11 cellular contexts compared by ENCODE assay signal in the genomic region with DNA sequence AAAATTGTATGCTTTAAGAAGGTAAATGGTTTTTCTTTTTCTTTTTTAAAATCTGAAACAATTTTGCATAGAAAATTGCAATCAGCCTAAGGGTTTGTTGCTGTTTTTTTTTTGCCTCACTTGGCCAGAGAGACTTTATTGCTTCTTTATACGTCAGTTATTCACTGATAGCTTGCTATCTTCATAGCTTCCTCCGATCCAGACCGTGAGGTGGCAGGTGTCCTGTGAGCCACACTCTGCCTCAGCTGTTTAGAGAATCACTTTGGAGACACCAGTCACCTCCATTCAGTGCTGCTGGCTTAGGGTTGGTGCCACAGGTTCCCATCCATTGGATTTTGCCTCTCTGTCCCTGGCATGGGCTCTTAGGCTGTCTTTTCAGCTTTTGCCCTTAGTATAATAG.
DNase-seq lines count a peak whose midpoint lies in the region; TF ChIP-seq lines count a peak whose summit lies in the region.
"Had no signal": no experiment of that assay in that cellular context is flagged by ENCODE, and none has a peak within 500 bp of the region (broad histone marks: within the 10 kb centered on the region; RNA-seq: fewer than 3 reads in every experiment).

No MANE protein-coding gene starts in this region.

- H3K27ac ChIP-seq in left ventricle myocardium inferior (replicated peaks) (peak overlapping the region; percentile 81), sigmoid colon (peak overlapping the region; percentile 89 to 90 (median 90))

- no peak overlapping the region for H3K4me3 ChIP-seq in left ventricle myocardium inferior
- peak overlapping the region in 1 of 4 donors; percentile 26 for H3K4me3 ChIP-seq in sigmoid colon

- TF ChIP-seq POLR2A in sigmoid colon (IDR thresholded peaks at IDR 0.05) = no peak

- DNase-seq in GF-D8 (lab: John Stamatoyannopoulos, UW) = peak; percentile 49
- peak; percentile 84 for DNase-seq in OCI-M1 (lab: John Stamatoyannopoulos, UW)
- DNase-seq in left ventricle myocardium inferior = no peak
- no peak for DNase-seq in sigmoid colon
- DNase-seq in activated effector memory CD4-positive, alpha-beta T cell treated with Interleukin-2 at 50 U/mL for 16 hours = no peak
- no peak for DNase-seq in activated CD4-positive, alpha-beta T cell treated with anti-CD3 and anti-CD28 coated beads, Interleukin-2, amount 10 ng/mL, durations not matched to agents 24 days and 14 days
- no peak for DNase-seq in NCI-H2196 (lab: John Stamatoyannopoulos, UW; ENCODE audit: unreplicated experiment)
- no peak for DNase-seq in AG08395 (ENCODE audit: low spot score)
- DNase-seq: NCI-H2171 treated with DMSO at 0.1 percent for 48 hours; stimulated activated CD4-positive, alpha-beta T cell treated with anti-CD3 and anti-CD28 coated beads, Interleukin-15, amount 100 ng/mL, for 24 hours had no signal

- intact Hi-C loops in left ventricle myocardium inferior (cut with micrococcal nuclease) = loop anchor here (2.0 kb wide), 1 partner anchor 167 kb away; no protein-coding TSS in a partner anchor
- intact Hi-C loops in sigmoid colon (cut with DNase I) = loop anchor here (2.0 kb wide), 3 partner anchors 59 to 165 kb away; partner anchors contain the start of genes HHEX and KIF11
- intact Hi-C loops in activated CD4-positive, alpha-beta T cell treated with anti-CD3 and anti-CD28 coated beads, Interleukin-2, amount 10 ng/mL, durations not matched to agents 24 days and 14 days (cut with micrococcal nuclease) = no loop called here

- H3K36me3 ChIP-seq in left ventricle myocardium inferior = no peaks in the 10 kb centered on the region
- H3K36me3 ChIP-seq in sigmoid colon = no peaks in the 10 kb centered on the region

- no peak overlapping the region for H3K27ac Mint-ChIP-seq in activated CD4-positive, alpha-beta T cell treated with anti-CD3 and anti-CD28 coated beads, Interleukin-2, amount 10 ng/mL, durations not matched to agents 24 days and 14 days
- H3K27ac Mint-ChIP-seq: activated naive CD4-positive, alpha-beta T cell treated with anti-CD3 and anti-CD28 coated beads, Interleukin-2, amount 50 U/mL, for 24 hours had no signal

- no peaks in the 10 kb centered on the region for H3K36me3 Mint-ChIP-seq in activated CD4-positive, alpha-beta T cell treated with anti-CD3 and anti-CD28 coated beads, Interleukin-2, amount 10 ng/mL, durations not matched to agents 24 days and 14 days (ENCODE audit: low read depth)
- H3K36me3 Mint-ChIP-seq: activated naive CD4-positive, alpha-beta T cell treated with anti-CD3 and anti-CD28 coated beads, Interleukin-2, amount 50 U/mL, for 24 hours had no signal

- 8 to 45% methylated on average over 3 of the region's 3 CpGs for WGBS in sigmoid colon, 2 donors

- no peaks in the 10 kb centered on the region for H3K9me3 ChIP-seq in left ventricle myocardium inferior (replicated peaks)
- H3K9me3 ChIP-seq in sigmoid colon = no peaks in the 10 kb centered on the region

- H3K27me3 ChIP-seq in left ventricle myocardium inferior (ENCODE audit: low read depth) (no peaks in the 10 kb centered on the region), sigmoid colon (no peaks in the 10 kb centered on the region)

- TF ChIP-seq CTCF in left ventricle myocardium inferior (IDR thresholded peaks at IDR 0.05; ENCODE audit: borderline replicate concordance) (no peak), sigmoid colon (IDR thresholded peaks at IDR 0.05) (no peak)

- H3K9me3 Mint-ChIP-seq in activated CD4-positive, alpha-beta T cell treated with anti-CD3 and anti-CD28 coated beads, Interleukin-2, amount 10 ng/mL, durations not matched to agents 24 days and 14 days = no peaks in the 10 kb centered on the region
- H3K9me3 Mint-ChIP-seq: activated naive CD4-positive, alpha-beta T cell treated with anti-CD3 and anti-CD28 coated beads, Interleukin-2, amount 50 U/mL, for 24 hours had no signal

- H3K4me3 Mint-ChIP-seq in activated CD4-positive, alpha-beta T cell treated with anti-CD3 and anti-CD28 coated beads, Interleukin-2, amount 10 ng/mL, durations not matched to agents 24 days and 14 days = no peak overlapping the region
- H3K4me3 Mint-ChIP-seq: activated naive CD4-positive, alpha-beta T cell treated with anti-CD3 and anti-CD28 coated beads, Interleukin-2, amount 50 U/mL, for 24 hours had no signal

- peaks cover 7% of the 10 kb centered on the region for H3K27me3 Mint-ChIP-seq in activated CD4-positive, alpha-beta T cell treated with anti-CD3 and anti-CD28 coated beads, Interleukin-2, amount 10 ng/mL, durations not matched to agents 24 days and 14 days
- H3K27me3 Mint-ChIP-seq: activated naive CD4-positive, alpha-beta T cell treated with anti-CD3 and anti-CD28 coated beads, Interleukin-2, amount 50 U/mL, for 24 hours had no signal

- peaks cover 27% of the 10 kb centered on the region for H3K4me1 ChIP-seq in left ventricle myocardium inferior
- H3K4me1 ChIP-seq in sigmoid colon = peaks cover 0 to 48% (median 42%) of the 10 kb centered on the region in 4 donors

- H3K4me1 Mint-ChIP-seq in activated CD4-positive, alpha-beta T cell treated with anti-CD3 and anti-CD28 coated beads, Interleukin-2, amount 10 ng/mL, durations not matched to agents 24 days and 14 days = peaks cover 9% of the 10 kb centered on the region

- TF ChIP-seq EP300 in sigmoid colon (IDR thresholded peaks at IDR 0.05) = no peak

Comparison
In these comparisons a context has a peak if more than half of its experiments do, and no peak if none do; other contexts are left out.
1. DNase-seq: peak in GF-D8 (single experiment) and OCI-M1 (single experiment); none in left ventricle myocardium inferior (single experiment), sigmoid colon (single experiment), activated effector memory CD4-positive, alpha-beta T cell treated with Interleukin-2 at 50 U/mL for 16 hours (single experiment), activated CD4-positive, alpha-beta T cell treated with anti-CD3 and anti-CD28 coated beads, Interleukin-2, amount 10 ng/mL, durations not matched to agents 24 days and 14 days (single experiment), NCI-H2196 (single experiment) and AG08395 (single experiment).